8 cellular contexts compared by ENCODE assay signal in the genomic region with DNA sequence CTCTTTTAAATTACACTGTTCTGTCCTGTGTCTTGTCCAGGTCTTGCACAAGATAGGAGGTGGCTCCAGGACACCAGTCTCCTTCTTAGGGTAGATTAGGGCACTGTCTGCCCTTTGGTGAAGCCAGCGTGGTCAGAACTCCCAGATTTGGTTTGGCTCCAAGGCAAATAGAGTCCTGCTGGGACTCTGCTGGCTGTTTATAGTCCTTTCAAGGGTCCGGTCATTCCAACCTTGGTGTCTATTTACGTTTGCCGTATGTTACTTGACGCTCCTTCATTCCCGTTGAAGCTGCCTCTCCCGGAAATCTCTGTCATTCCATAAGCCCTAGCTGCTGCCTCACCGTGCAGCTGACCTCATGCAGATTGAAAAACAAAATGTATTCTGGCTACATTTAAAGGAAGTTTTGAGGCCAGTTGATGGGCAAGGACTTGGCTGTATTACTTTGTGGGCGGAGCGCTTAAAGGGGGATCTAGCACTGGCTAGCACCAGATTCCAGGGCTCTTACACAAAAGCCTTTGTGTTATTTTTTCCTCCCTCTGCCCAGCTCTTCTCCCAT.
DNase-seq lines count a peak whose midpoint lies in the region; ATAC-seq and TF ChIP-seq lines count a peak whose summit lies in the region.

No MANE protein-coding gene starts in this region.

- no peak overlapping the region for H3K27ac ChIP-seq in lower lobe of right lung
- peak overlapping the region; percentile 8 for H3K27ac ChIP-seq in thymus (ENCODE audit: low read depth)

- H3K27me3 ChIP-seq in lower lobe of right lung (ENCODE audit: low read depth) (no peaks in the 10 kb centered on the region), thymus (ENCODE audit: control insufficient read depth, insufficient read depth) (no peaks in the 10 kb centered on the region)

- H3K36me3 ChIP-seq in lower lobe of right lung (no peaks in the 10 kb centered on the region), thymus (ENCODE audit: control insufficient read depth, insufficient read depth) (no peaks in the 10 kb centered on the region)

- peak; percentile 56 to 73 for ATAC-seq in lower lobe of right lung
- ATAC-seq in HG02938 (IDR thresholded peaks at IDR 0.05; ENCODE audit: unreplicated experiment), result no peak
- no peak for ATAC-seq in GM19351 (IDR thresholded peaks at IDR 0.05; ENCODE audit: unreplicated experiment)
- no peak for ATAC-seq in HG03457 (IDR thresholded peaks at IDR 0.05; ENCODE audit: unreplicated experiment)
- no peak for ATAC-seq in HG02870 (IDR thresholded peaks at IDR 0.05; ENCODE audit: unreplicated experiment)

- H3K4me1 ChIP-seq in lower lobe of right lung (no peaks in the 10 kb centered on the region), thymus (ENCODE audit: control insufficient read depth, insufficient read depth, low read length) (no peaks in the 10 kb centered on the region)

- TF ChIP-seq CTCF in lower lobe of right lung (IDR thresholded peaks at IDR 0.05), result no peak

- no peaks in the 10 kb centered on the region for H3K9me3 ChIP-seq in lower lobe of right lung
- no peaks in the 10 kb centered on the region for H3K9me3 ChIP-seq in thymus (ENCODE audit: control insufficient read depth)

- 92% methylated on average over 10 of the region's 10 CpGs for WGBS in thymus

- peak; percentile 96 for DNase-seq in LHCN-M2 (ENCODE audit: low read depth)
- DNase-seq in dedifferentiated amniotic fluid mesenchymal stem cell (ENCODE audit: extremely low spot score), result peak; percentile 98
- no peak for DNase-seq in lower lobe of right lung

- H3K4me3 ChIP-seq in lower lobe of right lung (no peak overlapping the region), thymus (ENCODE audit: low read length) (no peak overlapping the region)

- intact Hi-C loops in lower lobe of right lung (cut with DNase I), result no loop called here

Comparison
In these comparisons a context has a peak if more than half of its experiments do, and no peak if none do; other contexts are left out.
1. ATAC-seq: peak in lower lobe of right lung (2 of 2); none in HG02938 (single experiment), GM19351 (single experiment), HG03457 (single experiment) and HG02870 (single experiment).